ENCODE assay signal across 15 cellular contexts in genomic region chr7:117218700-117219099, GRCh38.
DNase-seq lines count a peak whose midpoint lies in the region; ATAC-seq and TF ChIP-seq lines count a peak whose summit lies in the region.
"Had no signal": no experiment of that assay in that cellular context is flagged by ENCODE, and none has a peak within 500 bp of the region (broad histone marks: within the 10 kb centered on the region; RNA-seq: fewer than 3 reads in every experiment).

No MANE protein-coding gene starts in this region.

- H3K4me3 Mint-ChIP-seq in chondrocyte (ENCODE audit: unreplicated experiment): no peak overlapping the region
- H3K4me3 Mint-ChIP-seq in activated CD8-positive, alpha-beta T cell treated with anti-CD3 and anti-CD28 coated beads for 36 hours: no peak overlapping the region
- H3K4me3 Mint-ChIP-seq: CD14-positive monocyte; CD8-positive, alpha-beta T cell had no signal

- no peaks in the 10 kb centered on the region for H3K27me3 Mint-ChIP-seq in chondrocyte (ENCODE audit: low read depth)
- no peaks in the 10 kb centered on the region for H3K27me3 Mint-ChIP-seq in activated CD8-positive, alpha-beta T cell treated with anti-CD3 and anti-CD28 coated beads for 36 hours

- intact Hi-C loops in left ventricle myocardium superior (cut with micrococcal nuclease) (no loop called here), vagina (cut with DNase I) (no loop called here)
- intact Hi-C loops in activated CD8-positive, alpha-beta T cell treated with anti-CD3 and anti-CD28 coated beads for 36 hours (cut with micrococcal nuclease): loop anchor here (10.0 kb wide), 1 partner anchor 936 kb away; no protein-coding TSS in a partner anchor

- peak overlapping the region; percentile 70 for H3K27ac Mint-ChIP-seq in chondrocyte (ENCODE audit: unreplicated experiment)
- H3K27ac Mint-ChIP-seq in activated CD8-positive, alpha-beta T cell treated with anti-CD3 and anti-CD28 coated beads for 36 hours: no peak overlapping the region
- H3K27ac Mint-ChIP-seq: CD14-positive monocyte; CD8-positive, alpha-beta T cell had no signal

- CTCF ChIA-PET in activated CD8-positive, alpha-beta T cell treated with anti-CD3 and anti-CD28 coated beads for 36 hours (lab: Charles Lee): interaction anchor here (0.8 to 1.7 kb wide), 2 partner anchors 11 to 91 kb away, joined by 3 read pairs; no protein-coding TSS in a partner anchor

- DNase-seq in cardiac muscle cell (ENCODE audit: low read depth in 1 of 2, low spot score in 1 of 2) (no peak), left ventricle myocardium superior (no peak), chondrocyte (ENCODE audit: low spot score) (no peak), iris pigment epithelial cell (ENCODE audit: low read depth) (peak; percentile 20), NCI-H69 (lab: John Stamatoyannopoulos, UW) (no peak), NCI-H82 (lab: John Stamatoyannopoulos, UW) (no peak), vagina (ENCODE audit: extremely low spot score in 2 of 2) (no peak)
- no peak for DNase-seq in activated CD8-positive, alpha-beta T cell treated with anti-CD3 and anti-CD28 coated beads for 36 hours
- DNase-seq: CD8-positive, alpha-beta T cell; COR-L47; DMS153; DMS79 treated with DMSO at 0.1 percent for 48 hours; GDM1 had no signal

- H3K36me3 Mint-ChIP-seq in chondrocyte (ENCODE audit: low read depth): peaks cover 33% of the 10 kb centered on the region
- peaks cover 4% of the 10 kb centered on the region for H3K36me3 Mint-ChIP-seq in activated CD8-positive, alpha-beta T cell treated with anti-CD3 and anti-CD28 coated beads for 36 hours (ENCODE audit: low read depth)

- H3K9me3 ChIP-seq in cardiac muscle cell (ENCODE audit: low read depth) (no peaks in the 10 kb centered on the region), vagina (no peaks in the 10 kb centered on the region)

- H3K27ac ChIP-seq in cardiac muscle cell (peak overlapping the region; percentile 56), vagina (no peak overlapping the region)
- H3K27ac ChIP-seq: 22Rv1 had no signal

- H3K9me3 Mint-ChIP-seq in chondrocyte (ENCODE audit: low read depth): no peaks in the 10 kb centered on the region
- no peaks in the 10 kb centered on the region for H3K9me3 Mint-ChIP-seq in activated CD8-positive, alpha-beta T cell treated with anti-CD3 and anti-CD28 coated beads for 36 hours
- H3K9me3 Mint-ChIP-seq: CD14-positive monocyte; CD8-positive, alpha-beta T cell had no signal

- H3K36me3 ChIP-seq in cardiac muscle cell (peaks cover 23% of the 10 kb centered on the region), vagina (no peaks in the 10 kb centered on the region)

- no peak for TF ChIP-seq CTCF in cardiac muscle cell (IDR thresholded peaks at IDR 0.05; ENCODE audit: low read depth, low read length)
- TF ChIP-seq CTCF in chondrocyte (IDR thresholded peaks at IDR 0.05): no peak
- no peak for TF ChIP-seq CTCF in activated CD8-positive, alpha-beta T cell treated with anti-CD3 and anti-CD28 coated beads for 36 hours (IDR thresholded peaks at IDR 0.05)
- no peak for TF ChIP-seq CTCF in vagina (IDR thresholded peaks at IDR 0.05)

- peaks cover 47% of the 10 kb centered on the region for H3K4me1 Mint-ChIP-seq in chondrocyte (ENCODE audit: low read depth)
- H3K4me1 Mint-ChIP-seq in activated CD8-positive, alpha-beta T cell treated with anti-CD3 and anti-CD28 coated beads for 36 hours (ENCODE audit: low read depth): no peaks in the 10 kb centered on the region
- H3K4me1 Mint-ChIP-seq: CD14-positive monocyte had no signal

- POLR2A ChIA-PET in activated CD8-positive, alpha-beta T cell treated with anti-CD3 and anti-CD28 coated beads for 36 hours (lab: Charles Lee): no interaction called here

- H3K4me3 ChIP-seq in cardiac muscle cell (no peak overlapping the region), vagina (no peak overlapping the region)

- H3K27me3 ChIP-seq in cardiac muscle cell (no peaks in the 10 kb centered on the region), vagina (no peaks in the 10 kb centered on the region)

- ATAC-seq in left ventricle myocardium superior: no peak
- no peak for ATAC-seq in activated CD8-positive, alpha-beta T cell treated with anti-CD3 and anti-CD28 coated beads for 36 hours
- ATAC-seq: CD8-positive, alpha-beta T cell had no signal

- H3K4me1 ChIP-seq in cardiac muscle cell (ENCODE audit: low read depth): peaks cover 20% of the 10 kb centered on the region
- no peaks in the 10 kb centered on the region for H3K4me1 ChIP-seq in vagina

- no peak for TF ChIP-seq POLR2A in vagina (IDR thresholded peaks at IDR 0.05)
